Comparison of ENCODE assay signal across 11 cellular contexts in genomic region chr7:127413962-127414361, GRCh38. TPM values are rescaled to one million over a fixed set of nuclear protein-coding genes. Genes with fewer than 3 reads are reported as not detected.
DNase-seq lines count a peak whose midpoint lies in the region; ATAC-seq lines count a peak whose summit lies in the region.
"Had no signal": no experiment of that assay in that cellular context is flagged by ENCODE, and none has a peak within 500 bp of the region (broad histone marks: within the 10 kb centered on the region; RNA-seq: fewer than 3 reads in every experiment).

No MANE protein-coding gene starts in this region.

- no peak overlapping the region for H2AFZ ChIP-seq in neuronal stem cell (ENCODE audit: low read length)

- no peaks in the 10 kb centered on the region for H3K4me1 ChIP-seq in neuronal stem cell (ENCODE audit: control insufficient read depth in 2 of 2, insufficient read depth in 1 of 2, low read depth in 1 of 2, low read length in 2 of 2)
- H3K4me1 ChIP-seq: right lobe of liver had no signal

- H2AK5ac ChIP-seq in neuronal stem cell (ENCODE audit: low read depth, low read length) = no peak overlapping the region

- no peaks in the 10 kb centered on the region for H3K9me3 ChIP-seq in neuronal stem cell (replicated peaks in 1 of 2; ENCODE audit: control insufficient read depth in 2 of 2, insufficient read depth in 1 of 2, low read depth in 1 of 2, low read length in 2 of 2)
- H3K9me3 ChIP-seq: right lobe of liver had no signal

- H3K27me3 ChIP-seq in neuronal stem cell (ENCODE audit: control insufficient read depth in 3 of 3, insufficient read depth in 3 of 3, low read depth in 1 of 3, low read length in 3 of 3) = peaks cover 0 to 6% (median 0%) of the 10 kb centered on the region in 3 experiments
- H3K27me3 ChIP-seq: right lobe of liver had no signal

- H3K18ac ChIP-seq in neuronal stem cell (ENCODE audit: low read length) = no peak overlapping the region

- no peak overlapping the region for H3K4ac ChIP-seq in neuronal stem cell (ENCODE audit: low read length)

- peaks cover 55% of the 10 kb centered on the region for H3K4me1 Mint-ChIP-seq in memory B cell

- no peak overlapping the region for H3K4me3 ChIP-seq in neuronal stem cell (ENCODE audit: low read length in 2 of 2)
- H3K4me3 ChIP-seq: right lobe of liver had no signal

- in situ Hi-C loops in KBM-7 (cut with MboI; ENCODE audit: low pct_unique_long_range_greater_than_20kb, low sequenced_read_pairs) = no loop called here

- H3K4me3 Mint-ChIP-seq in memory B cell = peak overlapping the region; percentile 47

- no CpG with 5 or more reads among the region's 2 CpGs for WGBS in neuronal stem cell (ENCODE audit: extremely low coverage in 2 of 2, insufficient read length in 2 of 2, insufficient replicate concordance in 1 of 2), 2 donors

- H3K79me1 ChIP-seq in neuronal stem cell (ENCODE audit: low read depth, low read length) = no peaks in the 10 kb centered on the region

- peak; percentile 38 for ATAC-seq in GM19023 (IDR thresholded peaks at IDR 0.05; ENCODE audit: unreplicated experiment)
- ATAC-seq in HG02610 (IDR thresholded peaks at IDR 0.05; ENCODE audit: unreplicated experiment) = peak; percentile 57
- ATAC-seq in memory B cell (ENCODE audit: low read depth) = peak; percentile 78

- DNase-seq in KBM-7 (peak; percentile 50), memory B cell (ENCODE audit: low spot score in 2 of 2) (peak in 1 of 2 donors; percentile 13), NCI-H226 (no peak), NCI-H187 (lab: John Stamatoyannopoulos, UW) (no peak), H4 (ENCODE audit: low spot score) (no peak), neuronal stem cell (ENCODE audit: low spot score) (no peak)
- DNase-seq: NCI-H1694, right lobe of liver, WERI-Rb-1 had no signal

- no peak overlapping the region for H2BK5ac ChIP-seq in neuronal stem cell (ENCODE audit: low read length)

- no peak overlapping the region for H3K27ac ChIP-seq in neuronal stem cell (replicated peaks; ENCODE audit: low read length)
- H3K27ac ChIP-seq: right lobe of liver, WERI-Rb-1 had no signal

- H3K27me3 Mint-ChIP-seq in memory B cell = no peaks in the 10 kb centered on the region

- H2BK12ac ChIP-seq in neuronal stem cell (ENCODE audit: low read length) = no peak overlapping the region

- H4K8ac ChIP-seq in neuronal stem cell (ENCODE audit: low read depth, low read length) = no peak overlapping the region

- H2BK15ac ChIP-seq in neuronal stem cell (ENCODE audit: low read length) = no peak overlapping the region

- H3K4me2 ChIP-seq in neuronal stem cell (ENCODE audit: insufficient read depth, low read length, poor library complexity, severe bottlenecking) = no peak overlapping the region

- no peak overlapping the region for H3K14ac ChIP-seq in neuronal stem cell (ENCODE audit: low read length)

- H3K36me3 ChIP-seq in neuronal stem cell (replicated peaks in 1 of 2; ENCODE audit: control insufficient read depth in 2 of 2, insufficient read depth in 2 of 2, low read length in 2 of 2) = no peaks in the 10 kb centered on the region
- H3K36me3 ChIP-seq: right lobe of liver, WERI-Rb-1 had no signal

- no peak overlapping the region for H3K9ac ChIP-seq in neuronal stem cell (ENCODE audit: low read depth, low read length, poor library complexity)

- H3K36me3 Mint-ChIP-seq in memory B cell = peaks cover 4% of the 10 kb centered on the region

- H2BK120ac ChIP-seq in neuronal stem cell (ENCODE audit: low read depth, low read length) = no peak overlapping the region

- peaks cover 4% of the 10 kb centered on the region for H3K9me3 Mint-ChIP-seq in memory B cell

- H3K27ac Mint-ChIP-seq in memory B cell = peak overlapping the region; percentile 83

- H3K23ac ChIP-seq in neuronal stem cell (ENCODE audit: low read depth, low read length, poor library complexity) = no peak overlapping the region

- H4K91ac ChIP-seq in neuronal stem cell (ENCODE audit: low read depth, low read length, poor library complexity) = no peak overlapping the region

RNA-seq across cellular contexts. Expression of gene ZNF800, which starts 21.5 kb away (rescaled TPM):
- 8.5 and 9.3 TPM in 2 replicates for total RNA-seq in H4 (2014; rRNA removed; shearing (Covaris generic))
- polyA plus RNA-seq in neuronal stem cell (2013, experiment 1 of 2) = 12.8 TPM
- 12.7 TPM for polyA plus RNA-seq in neuronal stem cell (2013, experiment 2 of 2)
